In genomic region chr7:50677279-50677996, GRCh38 we compare ENCODE assay signal across 1 cellular context.
TF ChIP-seq lines count a peak whose summit lies in the region.

No MANE protein-coding gene starts in this region.

TF ChIP-seq in HepG2, 621 proteins besides CTCF, POLR2A, EP300 and RAD21 (continued from another document and continues in another):
- TF ChIP-seq, protein P1, sequence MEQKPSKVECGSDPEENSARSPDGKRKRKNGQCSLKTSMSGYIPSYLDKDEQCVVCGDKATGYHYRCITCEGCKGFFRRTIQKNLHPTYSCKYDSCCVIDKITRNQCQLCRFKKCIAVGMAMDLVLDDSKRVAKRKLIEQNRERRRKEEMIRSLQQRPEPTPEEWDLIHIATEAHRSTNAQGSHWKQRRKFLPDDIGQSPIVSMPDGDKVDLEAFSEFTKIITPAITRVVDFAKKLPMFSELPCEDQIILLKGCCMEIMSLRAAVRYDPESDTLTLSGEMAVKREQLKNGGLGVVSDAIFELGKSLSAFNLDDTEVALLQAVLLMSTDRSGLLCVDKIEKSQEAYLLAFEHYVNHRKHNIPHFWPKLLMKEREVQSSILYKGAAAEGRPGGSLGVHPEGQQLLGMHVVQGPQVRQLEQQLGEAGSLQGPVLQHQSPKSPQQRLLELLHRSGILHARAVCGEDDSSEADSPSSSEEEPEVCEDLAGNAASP (CRISPR knock-in tag; IDR thresholded peaks at IDR 0.05; ENCODE audit: borderline replicate concordance): no peak
- TF ChIP-seq MAFG (CRISPR knock-in tag; IDR thresholded peaks at IDR 0.05) (no peak), SOX13 (IDR thresholded peaks at IDR 0.05) (no peak), SOX13 (CRISPR knock-in tag; conservative IDR thresholded peaks at IDR 0.05 in 1 of 2, IDR thresholded peaks at IDR 0.05 in 1 of 2) (peak in 1 of 2 experiments; percentile 39; a peak in 1 of 4 replicates), CEBPZ (IDR thresholded peaks at IDR 0.05; ENCODE audit: low read length) (no peak), XRCC5 (optimal IDR thresholded peaks at IDR 0.05; ENCODE audit: low read length) (no peak), NFRKB (IDR thresholded peaks at IDR 0.05) (no peak), HMG20A (CRISPR knock-in tag; IDR thresholded peaks at IDR 0.05; ENCODE audit: borderline replicate concordance) (0 out of 2 replicates have a peak, but pooled peaks have one; percentile 50), CAMTA2 (CRISPR knock-in tag; IDR thresholded peaks at IDR 0.05; ENCODE audit: borderline replicate concordance) (no peak), ONECUT2 (CRISPR knock-in tag; IDR thresholded peaks at IDR 0.05) (peak; percentile 41), CREBL2 (CRISPR knock-in tag; IDR thresholded peaks at IDR 0.05; ENCODE audit: borderline replicate concordance) (no peak), GTF3A (CRISPR knock-in tag; conservative IDR thresholded peaks at IDR 0.05) (no peak), ZNF850 (CRISPR knock-in tag; conservative IDR thresholded peaks at IDR 0.05) (no peak), CCDC6 (CRISPR knock-in tag; IDR thresholded peaks at IDR 0.05) (no peak), NFE2L1 (CRISPR knock-in tag; IDR thresholded peaks at IDR 0.05; ENCODE audit: borderline replicate concordance) (no peak), ZNF501 (CRISPR knock-in tag; IDR thresholded peaks at IDR 0.05) (peak; percentile 59), CENPT (CRISPR knock-in tag; IDR thresholded peaks at IDR 0.05; ENCODE audit: low read depth) (no peak), SMARCC2 (IDR thresholded peaks at IDR 0.05) (no peak), ATF1 (CRISPR knock-in tag; IDR thresholded peaks at IDR 0.05) (no peak), SOX6 (IDR thresholded peaks at IDR 0.05) (no peak), SOX6 (CRISPR knock-in tag; IDR thresholded peaks at IDR 0.05) (peak; percentile 72), MBD4 (IDR thresholded peaks at IDR 0.05; ENCODE audit: borderline replicate concordance, low read length) (no peak), ZNF260 (CRISPR knock-in tag; IDR thresholded peaks at IDR 0.05; ENCODE audit: borderline replicate concordance, low read depth) (no peak), ZNF614 (CRISPR knock-in tag; IDR thresholded peaks at IDR 0.05; ENCODE audit: borderline replicate concordance) (no peak), TBL1XR1 (IDR thresholded peaks at IDR 0.05; ENCODE audit: borderline replicate concordance, low read length, partially characterized antibody) (no peak), SNRNP70 (IDR thresholded peaks at IDR 0.05; ENCODE audit: low read depth, low read length) (no peak), SAFB2 (CRISPR knock-in tag; IDR thresholded peaks at IDR 0.05; ENCODE audit: borderline replicate concordance, low read depth) (no peak), PTBP1 (IDR thresholded peaks at IDR 0.05; ENCODE audit: low read depth, low read length, poor library complexity, severe bottlenecking) (no peak), GABPA (IDR thresholded peaks at IDR 0.05; ENCODE audit: low read depth, low read length) (no peak), GABPA (CRISPR knock-in tag; IDR thresholded peaks at IDR 0.05; ENCODE audit: low read depth) (no peak), PREB (CRISPR knock-in tag; IDR thresholded peaks at IDR 0.05) (no peak), ZNF605 (CRISPR knock-in tag; IDR thresholded peaks at IDR 0.05) (0 out of 2 replicates have a peak, but pooled peaks have one; percentile 32), CSRNP2 (CRISPR knock-in tag; conservative IDR thresholded peaks at IDR 0.05; ENCODE audit: low read depth) (no peak), ISL2 (CRISPR knock-in tag; IDR thresholded peaks at IDR 0.05) (no peak), CREB1 (IDR thresholded peaks at IDR 0.05) (no peak), CREB1 (CRISPR knock-in tag; IDR thresholded peaks at IDR 0.05) (peak; percentile 24; the same call in 1 of the 2 replicates), CBX2 (IDR thresholded peaks at IDR 0.05; ENCODE audit: low read depth, low read length) (no peak), CBX2 (CRISPR knock-in tag; IDR thresholded peaks at IDR 0.05; ENCODE audit: low read depth) (no peak), ATF5 (CRISPR knock-in tag; IDR thresholded peaks at IDR 0.05; ENCODE audit: low read depth) (no peak), ZNF24 (IDR thresholded peaks at IDR 0.05) (no peak), ZBTB37 (CRISPR knock-in tag; IDR thresholded peaks at IDR 0.05) (no peak), ZNF335 (CRISPR knock-in tag; IDR thresholded peaks at IDR 0.05) (no peak), GTF2F1 (IDR thresholded peaks at IDR 0.05; ENCODE audit: low read length) (no peak), SP4 (CRISPR knock-in tag; IDR thresholded peaks at IDR 0.05) (no peak), ZNF652 (CRISPR knock-in tag; IDR thresholded peaks at IDR 0.05; ENCODE audit: borderline replicate concordance, low read depth) (no peak), SCMH1 (CRISPR knock-in tag; IDR thresholded peaks at IDR 0.05; ENCODE audit: borderline replicate concordance) (no peak)
- TF ChIP-seq, protein P2, sequence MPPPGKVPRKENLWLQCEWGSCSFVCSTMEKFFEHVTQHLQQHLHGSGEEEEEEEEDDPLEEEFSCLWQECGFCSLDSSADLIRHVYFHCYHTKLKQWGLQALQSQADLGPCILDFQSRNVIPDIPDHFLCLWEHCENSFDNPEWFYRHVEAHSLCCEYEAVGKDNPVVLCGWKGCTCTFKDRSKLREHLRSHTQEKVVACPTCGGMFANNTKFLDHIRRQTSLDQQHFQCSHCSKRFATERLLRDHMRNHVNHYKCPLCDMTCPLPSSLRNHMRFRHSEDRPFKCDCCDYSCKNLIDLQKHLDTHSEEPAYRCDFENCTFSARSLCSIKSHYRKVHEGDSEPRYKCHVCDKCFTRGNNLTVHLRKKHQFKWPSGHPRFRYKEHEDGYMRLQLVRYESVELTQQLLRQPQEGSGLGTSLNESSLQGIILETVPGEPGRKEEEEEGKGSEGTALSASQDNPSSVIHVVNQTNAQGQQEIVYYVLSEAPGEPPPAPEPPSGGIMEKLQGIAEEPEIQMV (CRISPR knock-in tag; IDR thresholded peaks at IDR 0.05; ENCODE audit: low read depth): no peak
- TF ChIP-seq, protein P3, sequence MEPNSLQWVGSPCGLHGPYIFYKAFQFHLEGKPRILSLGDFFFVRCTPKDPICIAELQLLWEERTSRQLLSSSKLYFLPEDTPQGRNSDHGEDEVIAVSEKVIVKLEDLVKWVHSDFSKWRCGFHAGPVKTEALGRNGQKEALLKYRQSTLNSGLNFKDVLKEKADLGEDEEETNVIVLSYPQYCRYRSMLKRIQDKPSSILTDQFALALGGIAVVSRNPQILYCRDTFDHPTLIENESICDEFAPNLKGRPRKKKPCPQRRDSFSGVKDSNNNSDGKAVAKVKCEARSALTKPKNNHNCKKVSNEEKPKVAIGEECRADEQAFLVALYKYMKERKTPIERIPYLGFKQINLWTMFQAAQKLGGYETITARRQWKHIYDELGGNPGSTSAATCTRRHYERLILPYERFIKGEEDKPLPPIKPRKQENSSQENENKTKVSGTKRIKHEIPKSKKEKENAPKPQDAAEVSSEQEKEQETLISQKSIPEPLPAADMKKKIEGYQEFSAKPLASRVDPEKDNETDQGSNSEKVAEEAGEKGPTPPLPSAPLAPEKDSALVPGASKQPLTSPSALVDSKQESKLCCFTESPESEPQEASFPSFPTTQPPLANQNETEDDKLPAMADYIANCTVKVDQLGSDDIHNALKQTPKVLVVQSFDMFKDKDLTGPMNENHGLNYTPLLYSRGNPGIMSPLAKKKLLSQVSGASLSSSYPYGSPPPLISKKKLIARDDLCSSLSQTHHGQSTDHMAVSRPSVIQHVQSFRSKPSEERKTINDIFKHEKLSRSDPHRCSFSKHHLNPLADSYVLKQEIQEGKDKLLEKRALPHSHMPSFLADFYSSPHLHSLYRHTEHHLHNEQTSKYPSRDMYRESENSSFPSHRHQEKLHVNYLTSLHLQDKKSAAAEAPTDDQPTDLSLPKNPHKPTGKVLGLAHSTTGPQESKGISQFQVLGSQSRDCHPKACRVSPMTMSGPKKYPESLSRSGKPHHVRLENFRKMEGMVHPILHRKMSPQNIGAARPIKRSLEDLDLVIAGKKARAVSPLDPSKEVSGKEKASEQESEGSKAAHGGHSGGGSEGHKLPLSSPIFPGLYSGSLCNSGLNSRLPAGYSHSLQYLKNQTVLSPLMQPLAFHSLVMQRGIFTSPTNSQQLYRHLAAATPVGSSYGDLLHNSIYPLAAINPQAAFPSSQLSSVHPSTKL (CRISPR knock-in tag; IDR thresholded peaks at IDR 0.05): peak; percentile 85
- TF ChIP-seq, protein P4, sequence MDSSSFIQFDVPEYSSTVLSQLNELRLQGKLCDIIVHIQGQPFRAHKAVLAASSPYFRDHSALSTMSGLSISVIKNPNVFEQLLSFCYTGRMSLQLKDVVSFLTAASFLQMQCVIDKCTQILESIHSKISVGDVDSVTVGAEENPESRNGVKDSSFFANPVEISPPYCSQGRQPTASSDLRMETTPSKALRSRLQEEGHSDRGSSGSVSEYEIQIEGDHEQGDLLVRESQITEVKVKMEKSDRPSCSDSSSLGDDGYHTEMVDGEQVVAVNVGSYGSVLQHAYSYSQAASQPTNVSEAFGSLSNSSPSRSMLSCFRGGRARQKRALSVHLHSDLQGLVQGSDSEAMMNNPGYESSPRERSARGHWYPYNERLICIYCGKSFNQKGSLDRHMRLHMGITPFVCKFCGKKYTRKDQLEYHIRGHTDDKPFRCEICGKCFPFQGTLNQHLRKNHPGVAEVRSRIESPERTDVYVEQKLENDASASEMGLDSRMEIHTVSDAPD (CRISPR knock-in tag; IDR thresholded peaks at IDR 0.05): no peak
